Comparison of ENCODE assay signal across 16 cellular contexts in genomic region chr22:41732096-41732772, GRCh38. TPM values are rescaled to one million over a fixed set of nuclear protein-coding genes. Genes with fewer than 3 reads are reported as not detected.
"Had no signal": no experiment of that assay in that cellular context is flagged by ENCODE, and none has a peak within 500 bp of the region (broad histone marks: within the 10 kb centered on the region; RNA-seq: fewer than 3 reads in every experiment).

No MANE protein-coding gene starts in this region.

- H3K27ac Mint-ChIP-seq: activated CD8-positive, alpha-beta memory T cell treated with anti-CD3 and anti-CD28 coated beads, Interleukin-2, amount 10 ng/mL, durations not matched to agents 7 days and 5 days; activated naive CD8-positive, alpha-beta T cell; endodermal cell had no signal

- H3K9me3 ChIP-seq: tibial nerve, vagina had no signal

- H3K9ac ChIP-seq: parathyroid adenoma had no signal

- H3K27ac ChIP-seq: hepatocyte, parathyroid adenoma, tibial nerve, vagina had no signal

- ATAC-seq: activated CD8-positive, alpha-beta memory T cell treated with anti-CD3 and anti-CD28 coated beads, Interleukin-2, amount 10 ng/mL, durations not matched to agents 7 days and 5 days; activated T-cell treated with anti-CD3 and anti-CD28 coated beads, Interleukin-2, amount 50 U/mL, for 4 hours; left ventricle myocardium superior had no signal

- H3K27me3 ChIP-seq: hepatocyte, tibial nerve, vagina had no signal

- H3K4me1 ChIP-seq: parathyroid adenoma, tibial nerve, vagina had no signal

- H3K4me3 Mint-ChIP-seq: activated CD8-positive, alpha-beta memory T cell treated with anti-CD3 and anti-CD28 coated beads, Interleukin-2, amount 10 ng/mL, durations not matched to agents 7 days and 5 days; activated naive CD8-positive, alpha-beta T cell; activated T-cell treated with anti-CD3 and anti-CD28 coated beads, Interleukin-2, amount 50 U/mL, for 4 hours; endodermal cell had no signal

- H3K9me3 Mint-ChIP-seq: activated T-cell treated with anti-CD3 and anti-CD28 coated beads, Interleukin-2, amount 50 U/mL, for 4 hours; endodermal cell had no signal

- H3K36me3 Mint-ChIP-seq: activated CD8-positive, alpha-beta memory T cell treated with anti-CD3 and anti-CD28 coated beads, Interleukin-2, amount 10 ng/mL, durations not matched to agents 7 days and 5 days; activated naive CD8-positive, alpha-beta T cell had no signal

- H2AFZ ChIP-seq: hepatocyte, parathyroid adenoma had no signal

- H3K36me3 ChIP-seq: tibial nerve, vagina had no signal

- H3K79me2 ChIP-seq: hepatocyte, parathyroid adenoma had no signal

- DNase-seq: activated CD4-positive, alpha-beta T cell treated with anti-CD3 and anti-CD28 coated beads, Interleukin-2, amount 50 U/mL, for 48 hours; activated CD8-positive, alpha-beta memory T cell treated with anti-CD3 and anti-CD28 coated beads, Interleukin-2, amount 10 ng/mL, durations not matched to agents 7 days and 5 days; activated effector memory CD4-positive, alpha-beta T cell treated with anti-CD3 and anti-CD28 coated beads, Interleukin-2, amount 50 U/mL, for 16 hours; activated T-cell treated with anti-CD3 and anti-CD28 coated beads, Interleukin-2, amount 50 U/mL, for 4 hours; cerebellar nuclear complex; dermis blood vessel endothelial cell; endodermal cell; erythroblast; left ventricle myocardium superior; retina; stimulated activated CD4-positive, alpha-beta T cell treated with anti-CD3 and anti-CD28 coated beads, Interleukin-15, amount 100 ng/mL, for 24 hours had no signal

- H3K4me1 Mint-ChIP-seq: activated CD8-positive, alpha-beta memory T cell treated with anti-CD3 and anti-CD28 coated beads, Interleukin-2, amount 10 ng/mL, durations not matched to agents 7 days and 5 days; endodermal cell had no signal

- H3K27me3 Mint-ChIP-seq: activated CD8-positive, alpha-beta memory T cell treated with anti-CD3 and anti-CD28 coated beads, Interleukin-2, amount 10 ng/mL, durations not matched to agents 7 days and 5 days; activated naive CD8-positive, alpha-beta T cell had no signal

- H3K4me2 ChIP-seq: hepatocyte had no signal

- H3K4me3 ChIP-seq: hepatocyte, tibial nerve, vagina had no signal

RNA-seq across cellular contexts. Expression of gene MEI1, which starts 32.9 kb away (rescaled TPM):
- total RNA-seq: hepatocyte had no signal
